20 cellular contexts compared by ENCODE assay signal in genomic region chr5:37251673-37252072, GRCh38.
"Had no signal": no experiment of that assay in that cellular context is flagged by ENCODE, and none has a peak within 500 bp of the region (broad histone marks: within the 10 kb centered on the region; RNA-seq: fewer than 3 reads in every experiment).

No MANE protein-coding gene starts in this region.

- H3K4me1 ChIP-seq: foreskin keratinocyte had no signal

- H3K36me3 ChIP-seq: vagina had no signal

- ATAC-seq: activated T-helper 17 cell treated with anti-CD3 and anti-CD28 coated beads, Interleukin-2, amount 50 U/mL, for 72 hours; foreskin keratinocyte; left ventricle myocardium superior; psoas muscle had no signal

- H3K4me3 ChIP-seq: psoas muscle, tibial nerve, vagina had no signal

- H3K27ac ChIP-seq: foreskin keratinocyte, psoas muscle, tibial nerve, vagina had no signal

- H3K9me3 ChIP-seq: vagina had no signal

- H3K27me3 ChIP-seq: foreskin keratinocyte, tibial nerve, vagina had no signal

- DNase-seq: activated CD4-positive, alpha-beta T cell treated with anti-CD3 and anti-CD28 coated beads, Interleukin-2, amount 50 U/mL, for 4 hours; activated CD4-positive, CD25-positive, alpha-beta regulatory T cell treated with anti-CD3 and anti-CD28 coated beads, Interleukin-2, amount 50 U/mL, for 72 hours; activated naive CD4-positive, alpha-beta T cell treated with anti-CD3 and anti-CD28 coated beads, Interleukin-2, amount 50 U/mL, for 16 hours; activated T-cell treated with anti-CD3 and anti-CD28 coated beads for 4 hours; central memory CD4-positive, alpha-beta T cell; effector memory CD4-positive, alpha-beta T cell; foreskin keratinocyte; glutamatergic neuron; hypothalamus; kidney glomerular epithelial cell; left ventricle myocardium superior; psoas muscle; stimulated activated CD4-positive, alpha-beta T cell treated with anti-CD3 and anti-CD28 coated beads, Interleukin-2, amount 100 ng/mL, for 48 hours; stimulated activated naive CD4-positive, alpha-beta T cell treated with Interleukin-2 at 50 U/mL for 16 hours; substantia nigra; T-helper 1 cell; T1000 had no signal
